9 cellular contexts compared by ENCODE assay signal in genomic region chr14:74571441-74571841, GRCh38. TPM values are rescaled to one million over a fixed set of nuclear protein-coding genes. Genes with fewer than 3 reads are reported as not detected.
DNase-seq lines count a peak whose midpoint lies in the region; ATAC-seq, FAIRE-seq and TF ChIP-seq lines count a peak whose summit lies in the region.
"Had no signal": no experiment of that assay in that cellular context is flagged by ENCODE, and none has a peak within 500 bp of the region (broad histone marks: within the 10 kb centered on the region; RNA-seq: fewer than 3 reads in every experiment).

No MANE protein-coding gene starts in this region.

- H3K18ac ChIP-seq in IMR-90 (ENCODE audit: low read depth, low read length): peak overlapping the region; percentile 61

- peak overlapping the region; percentile 68 to 89 for H4K8ac ChIP-seq in IMR-90 (ENCODE audit: low read depth in 2 of 2, low read length in 2 of 2)

- peaks cover 13% of the 10 kb centered on the region for H3K36me3 Mint-ChIP-seq in osteocyte (ENCODE audit: unreplicated experiment)
- H3K36me3 Mint-ChIP-seq: naive B cell had no signal

- peak overlapping the region; percentile 98 for H3K4ac ChIP-seq in IMR-90 (ENCODE audit: low read depth, low read length)

- H3K14ac ChIP-seq in IMR-90 (replicated peaks; ENCODE audit: low read depth, low read length): peak overlapping the region; percentile 97

- TF ChIP-seq RAD21 in IMR-90 (IDR thresholded peaks at IDR 0.05; ENCODE audit: low read length): no peak

- dilution Hi-C loops in IMR-90 (cut with HindIII; ENCODE audit: low sequenced_read_pairs, unreplicated experiment): no loop called here

- H3K23ac ChIP-seq in IMR-90 (ENCODE audit: low read depth, low read length): peak overlapping the region; percentile 90

- peak overlapping the region; percentile 96 for H3K56ac ChIP-seq in IMR-90 (ENCODE audit: extremely low read depth, insufficient read depth, low read length)

- no TSS peak for BruUV-seq in IMR-90 (replicated peaks; lab: Mats Ljungman, UMichigan)

- H3K27me3 ChIP-seq in IMR-90 (ENCODE audit: control insufficient read depth, insufficient read depth, low read length): no peaks in the 10 kb centered on the region

- in situ Hi-C loops in ACHN (cut with HindIII; ENCODE audit: low pct_ligation_motif_present, low pct_unique_long_range_greater_than_20kb, low sequenced_read_pairs): no loop called here
- in situ Hi-C loops in IMR-90 (cut with MboI; ENCODE audit: low sequenced_read_pairs): no loop called here

- H4K5ac ChIP-seq in IMR-90 (ENCODE audit: low read depth, low read length): peak overlapping the region; percentile 74

- no peak for TF ChIP-seq POLR2A in IMR-90 (IDR thresholded peaks at IDR 0.05; ENCODE audit: low read depth, low read length)

- H4K91ac ChIP-seq in IMR-90 (ENCODE audit: insufficient read depth, low read depth, low read length): peak overlapping the region; percentile 93

- peak overlapping the region; percentile 95 for H2BK15ac ChIP-seq in IMR-90 (ENCODE audit: low read depth, low read length)

- peaks cover 96% of the 10 kb centered on the region for H3K4me1 Mint-ChIP-seq in osteocyte (ENCODE audit: unreplicated experiment)

- TF ChIP-seq CTCF in IMR-90 (conservative IDR thresholded peaks at IDR 0.05; ENCODE audit: low read depth, low read length) (no peak; the same call in 1 of the 2 replicates), osteocyte (IDR thresholded peaks at IDR 0.05) (no peak), D721Med (IDR thresholded peaks at IDR 0.05; ENCODE audit: insufficient read depth, missing control alignments) (no peak)

- H3K27me3 Mint-ChIP-seq in osteocyte (ENCODE audit: unreplicated experiment): no peaks in the 10 kb centered on the region

- no CpG with 5 or more reads among the region's 9 CpGs for WGBS in IMR-90 (ENCODE audit: extremely low coverage in 2 of 2, insufficient read length in 1 of 2), 2 experiments

- H3K9me3 Mint-ChIP-seq in osteocyte (ENCODE audit: unreplicated experiment): no peaks in the 10 kb centered on the region
- H3K9me3 Mint-ChIP-seq: naive B cell had no signal

- H3K36me3 ChIP-seq in IMR-90 (ENCODE audit: control insufficient read depth, insufficient read depth, low read length): no peaks in the 10 kb centered on the region

- POLR2A ChIA-PET in IMR-90 (lab: Charles Lee; ENCODE audit: unreplicated experiment): interaction anchor here (0.7 to 2.4 kb wide), 7 partner anchors 9 to 139 kb away, joined by 3 to 9 read pairs (median 4); partner anchors contain the start of gene LTBP2

- peak overlapping the region; percentile 68 for H3K4me2 ChIP-seq in IMR-90 (ENCODE audit: low read depth, low read length)

- CTCF ChIA-PET in IMR-90 (lab: Yijun Ruan, JAX): interaction anchor here (1.3 kb wide), 1 partner anchor 9 kb away, joined by 3 read pairs; no protein-coding TSS in a partner anchor

- intact Hi-C loops in IMR-90 (cut with micrococcal nuclease): loop anchor here (5.0 kb wide), 1 partner anchor 36 kb away; no protein-coding TSS in a partner anchor

- H4K20me1 ChIP-seq in IMR-90 (ENCODE audit: insufficient read depth, low read length): no peaks in the 10 kb centered on the region; the same call in 1 of the 2 replicates

- peak; percentile 13 for ATAC-seq in IMR-90 (ENCODE audit: low read depth)

- peak overlapping the region; percentile 91 for H3K27ac ChIP-seq in IMR-90 (ENCODE audit: insufficient read depth, low read length)
- H3K27ac ChIP-seq in epithelial cell of prostate: peak overlapping the region; percentile 100

- peak overlapping the region; percentile 72 for H2AFZ ChIP-seq in IMR-90 (replicated peaks; ENCODE audit: low read length, poor library complexity)

- H3K9me3 ChIP-seq in IMR-90 (ENCODE audit: control insufficient read depth, insufficient read depth, low read length): no peaks in the 10 kb centered on the region

- peak overlapping the region; percentile 52 for H3K9ac ChIP-seq in IMR-90 (ENCODE audit: low read depth, low read length)

- peak overlapping the region; percentile 98 for H2BK120ac ChIP-seq in IMR-90 (ENCODE audit: low read depth, low read length)

- peak overlapping the region; percentile 94 for H2AK9ac ChIP-seq in IMR-90 (replicated peaks; ENCODE audit: low read depth, low read length, poor library complexity)

- H3K4me1 ChIP-seq in IMR-90 (ENCODE audit: control insufficient read depth, insufficient read depth, low read length): peaks cover 63% of the 10 kb centered on the region

- peak overlapping the region; percentile 100 for H3K27ac Mint-ChIP-seq in osteocyte (ENCODE audit: unreplicated experiment)

- peak overlapping the region; percentile 98 for H2BK20ac ChIP-seq in IMR-90 (ENCODE audit: low read depth, low read length)

- peak overlapping the region; percentile 100 for H2BK5ac ChIP-seq in IMR-90 (ENCODE audit: low read depth, low read length, poor library complexity, severe bottlenecking)

- H3K4me3 ChIP-seq in IMR-90 (ENCODE audit: insufficient read depth, low read depth, low read length): peak overlapping the region; percentile 9; the same call in 1 of the 2 replicates

- H3K9me1 ChIP-seq in IMR-90 (ENCODE audit: insufficient read depth, low read length): peaks cover 65% of the 10 kb centered on the region

- DNase-seq in ACHN: peak; percentile 12
- peak; percentile 70 for DNase-seq in IMR-90
- no peak for DNase-seq in epithelial cell of prostate (ENCODE audit: low read depth, low spot score)
- no peak for DNase-seq in osteocyte (ENCODE audit: extremely low spot score, unreplicated experiment)
- no peak for DNase-seq in DMS 273 (lab: John Stamatoyannopoulos, UW; ENCODE audit: unreplicated experiment)
- no peak for DNase-seq in SHP77 treated with DMSO at 0.1 percent for 48 hours (lab: John Stamatoyannopoulos, UW)
- DNase-seq in D721Med (ENCODE audit: insufficient read length, low spot score): no peak
- no peak for DNase-seq in occipital lobe (lab: John Stamatoyannopoulos, UW)
- DNase-seq: naive B cell had no signal

- no peak for FAIRE-seq in D721Med (lab: Jason Lieb, UNC)

- peak overlapping the region; percentile 77 for H2AK5ac ChIP-seq in IMR-90 (ENCODE audit: low read depth, low read length)

- H3K79me1 ChIP-seq in IMR-90 (ENCODE audit: low read depth in 1 of 2, low read length in 2 of 2): peaks cover 34 to 76% of the 10 kb centered on the region in 2 experiments

- H3K4me3 Mint-ChIP-seq in osteocyte (ENCODE audit: unreplicated experiment): peak overlapping the region; percentile 74
- H3K4me3 Mint-ChIP-seq: naive B cell had no signal

TF ChIP-seq in IMR-90, 13 proteins besides CTCF, POLR2A, EP300 and RAD21:
- TF ChIP-seq CEBPB (IDR thresholded peaks at IDR 0.05; ENCODE audit: low read depth, low read length) (peak; percentile 67; the same call in 1 of the 2 replicates), MAZ (IDR thresholded peaks at IDR 0.05; ENCODE audit: borderline replicate concordance, low read depth, low read length) (no peak)
TF ChIP-seq in IMR-90: peak in this region for 1.

RNA-seq across cellular contexts. Expression of gene LTBP2, which starts 40.6 kb away (rescaled TPM):
- total RNA-seq in IMR-90 (2012; rRNA removed) (23.8 and 26.7 TPM in 2 replicates), osteocyte (377 and 379 TPM in 2 replicates), occipital lobe (0.94 TPM)
- 79.3 and 81.8 TPM in 2 replicates for polyA plus RNA-seq in IMR-90 (2012; rRNA removed)
- polyA plus RNA-seq in IMR-90 (2012; cell fraction: cytosol; rRNA removed): 49.1 and 65.1 TPM in 2 replicates
- polyA plus RNA-seq in IMR-90 (2012; cell fraction: nucleus; rRNA removed; ENCODE audit: low replicate concordance): 57.1 and 111 TPM in 2 replicates

Comparison
In these comparisons a context has a peak if more than half of its experiments do, and no peak if none do; other contexts are left out.
1. DNase-seq: peak in ACHN (single experiment) and IMR-90 (single experiment); none in epithelial cell of prostate (single experiment), osteocyte (single experiment), DMS 273 (single experiment), SHP77 treated with DMSO at 0.1 percent for 48 hours (single experiment), D721Med (single experiment) and occipital lobe (single experiment).
2. RNA of gene LTBP2, which starts 40.6 kb away (total RNA-seq): 377 to 379 TPM in osteocyte; 23.8 to 26.7 TPM in IMR-90 and 0.94 TPM in occipital lobe (single experiment); every median in the first group is over 10 times any median in the second.